Comparison of ENCODE assay signal across 9 cellular contexts in genomic region chr2:75432761-75433361, GRCh38.
DNase-seq lines count a peak whose midpoint lies in the region; ATAC-seq and TF ChIP-seq lines count a peak whose summit lies in the region.
"Had no signal": no experiment of that assay in that cellular context is flagged by ENCODE, and none has a peak within 500 bp of the region (broad histone marks: within the 10 kb centered on the region; RNA-seq: fewer than 3 reads in every experiment).

No MANE protein-coding gene starts in this region.

- peak; percentile 59 for DNase-seq in GM10266 (ENCODE audit: extremely low spot score)
- DNase-seq in iPS-NIHi7 (ENCODE audit: extremely low spot score): peak; percentile 20
- no peak for DNase-seq in GOT3 (lab: John Stamatoyannopoulos, UW)
- no peak for DNase-seq in stimulated activated CD4-positive, alpha-beta T cell treated with anti-CD3 and anti-CD28 coated beads, Interleukin-2, amount 100 ng/mL, for 48 hours
- DNase-seq in AG08396 (ENCODE audit: low spot score): no peak
- DNase-seq in DMS 273 treated with DMSO at 0.1 percent for 48 hours (lab: John Stamatoyannopoulos, UW): no peak
- DNase-seq: colonic mucosa had no signal

- peak; percentile 85 for ATAC-seq in GM21381 (IDR thresholded peaks at IDR 0.05; ENCODE audit: unreplicated experiment)
- ATAC-seq in HG03439 (IDR thresholded peaks at IDR 0.05; ENCODE audit: unreplicated experiment): peak; percentile 91

- no peak for TF ChIP-seq CTCF in GM10266 (IDR thresholded peaks at IDR 0.05; ENCODE audit: control insufficient read depth, insufficient read depth, low read depth, missing control alignments)

Comparison
In these comparisons a context has a peak if more than half of its experiments do, and no peak if none do; other contexts are left out.
1. DNase-seq: peak in GM10266 (single experiment) and iPS-NIHi7 (single experiment); none in GOT3 (single experiment), stimulated activated CD4-positive, alpha-beta T cell treated with anti-CD3 and anti-CD28 coated beads, Interleukin-2, amount 100 ng/mL, for 48 hours (0 of 2), AG08396 (single experiment) and DMS 273 treated with DMSO at 0.1 percent for 48 hours (single experiment).